ENCODE assay signal across 26 cellular contexts in genomic region chr1:111643696-111644095, GRCh38.
"Had no signal": no experiment of that assay in that cellular context is flagged by ENCODE, and none has a peak within 500 bp of the region (broad histone marks: within the 10 kb centered on the region; RNA-seq: fewer than 3 reads in every experiment).

No MANE protein-coding gene starts in this region.

- H3K9me3 ChIP-seq: breast epithelium, esophagus muscularis mucosa, right atrium auricular region, suprapubic skin, tibial artery, upper lobe of right lung had no signal

- H3K27ac ChIP-seq: breast epithelium, esophagus muscularis mucosa, foreskin keratinocyte, heart left ventricle, neural progenitor cell, right atrium auricular region, suprapubic skin, tibial artery, upper lobe of right lung had no signal

- H3K9ac ChIP-seq: neural progenitor cell had no signal

- FAIRE-seq: kidney had no signal

- H3K4me3 Mint-ChIP-seq: activated CD4-positive, alpha-beta memory T cell treated with anti-CD3 and anti-CD28 coated beads for 36 hours; activated CD4-positive, alpha-beta T cell treated with anti-CD3 and anti-CD28 coated beads, Interleukin-2, amount 10 ng/mL, durations not matched to agents 24 days and 14 days; activated naive CD4-positive, alpha-beta T cell treated with anti-CD3 and anti-CD28 coated beads, Interleukin-2, amount 10 ng/mL, durations not matched to agents 7 days and 5 days; activated T-cell treated with anti-CD3 and anti-CD28 coated beads, Interleukin-2, amount 50 U/mL, for 72 hours; dendritic cell treated with granulocyte-macrophage colony-stimulating factor and Interleukin-4, amounts not matched to agents 40 ng/mL and 50 ng/mL, for 4 days; immature natural killer cell; mesothelial cell of epicardium; neural progenitor cell; T-cell had no signal

- H2AFZ ChIP-seq: neural progenitor cell had no signal

- H3K27ac Mint-ChIP-seq: activated CD4-positive, alpha-beta memory T cell treated with anti-CD3 and anti-CD28 coated beads for 36 hours; activated CD4-positive, alpha-beta T cell treated with anti-CD3 and anti-CD28 coated beads, Interleukin-2, amount 10 ng/mL, durations not matched to agents 24 days and 14 days; activated naive CD4-positive, alpha-beta T cell treated with anti-CD3 and anti-CD28 coated beads, Interleukin-2, amount 10 ng/mL, durations not matched to agents 7 days and 5 days; dendritic cell treated with granulocyte-macrophage colony-stimulating factor and Interleukin-4, amounts not matched to agents 40 ng/mL and 50 ng/mL, for 4 days; mesothelial cell of epicardium; neural progenitor cell had no signal

- H3K4me3 ChIP-seq: breast epithelium, esophagus muscularis mucosa, heart left ventricle, neural progenitor cell, right atrium auricular region, suprapubic skin, tibial artery, upper lobe of right lung had no signal

- H3K36me3 ChIP-seq: breast epithelium, neural progenitor cell, suprapubic skin, tibial artery, upper lobe of right lung had no signal

- H3K27me3 Mint-ChIP-seq: activated CD4-positive, alpha-beta memory T cell treated with anti-CD3 and anti-CD28 coated beads for 36 hours; activated CD4-positive, alpha-beta T cell treated with anti-CD3 and anti-CD28 coated beads, Interleukin-2, amount 10 ng/mL, durations not matched to agents 24 days and 14 days; activated naive CD4-positive, alpha-beta T cell treated with anti-CD3 and anti-CD28 coated beads, Interleukin-2, amount 10 ng/mL, durations not matched to agents 7 days and 5 days; dendritic cell treated with granulocyte-macrophage colony-stimulating factor and Interleukin-4, amounts not matched to agents 40 ng/mL and 50 ng/mL, for 4 days; naive thymus-derived CD4-positive, alpha-beta T cell; T-cell had no signal

- ATAC-seq: activated T-cell treated with anti-CD3 and anti-CD28 coated beads, Interleukin-2, amount 50 U/mL, for 72 hours; foreskin keratinocyte; heart left ventricle; left colon; naive thymus-derived CD4-positive, alpha-beta T cell; T-cell; upper lobe of right lung had no signal

- DNase-seq: activated CD4-positive, alpha-beta memory T cell treated with anti-CD3 and anti-CD28 coated beads for 36 hours; activated CD4-positive, alpha-beta T cell treated with anti-CD3 and anti-CD28 coated beads, Interleukin-2, amount 10 ng/mL, durations not matched to agents 24 days and 14 days; activated effector memory CD4-positive, alpha-beta T cell treated with anti-CD3 and anti-CD28 coated beads, Interleukin-2, amount 50 U/mL, for 16 hours; activated naive CD4-positive, alpha-beta T cell treated with anti-CD3 and anti-CD28 coated beads, Interleukin-2, amount 10 ng/mL, durations not matched to agents 7 days and 5 days; activated T-cell treated with anti-CD3 and anti-CD28 coated beads, Interleukin-2, amount 50 U/mL, for 72 hours; central memory CD4-positive, alpha-beta T cell; foreskin keratinocyte; heart left ventricle; hypothalamus; immature natural killer cell; kidney; left colon; naive thymus-derived CD4-positive, alpha-beta T cell; stimulated activated CD4-positive, alpha-beta T cell treated with anti-CD3 and anti-CD28 coated beads, Interleukin-15, amount 100 ng/mL, for 24 hours; stimulated activated CD4-positive, alpha-beta T cell treated with anti-CD3 and anti-CD28 coated beads, Interleukin-2, amount 100 ng/mL, for 24 hours; stimulated activated naive CD4-positive, alpha-beta T cell; T-cell; tibial artery; upper lobe of right lung had no signal

- H3K4me2 ChIP-seq: neural progenitor cell had no signal

- H3K9me3 Mint-ChIP-seq: activated CD4-positive, alpha-beta memory T cell treated with anti-CD3 and anti-CD28 coated beads for 36 hours; activated CD4-positive, alpha-beta T cell treated with anti-CD3 and anti-CD28 coated beads, Interleukin-2, amount 10 ng/mL, durations not matched to agents 24 days and 14 days; activated T-cell treated with anti-CD3 and anti-CD28 coated beads, Interleukin-2, amount 50 U/mL, for 72 hours; dendritic cell treated with granulocyte-macrophage colony-stimulating factor and Interleukin-4, amounts not matched to agents 40 ng/mL and 50 ng/mL, for 4 days; immature natural killer cell had no signal

- H3K4me1 ChIP-seq: breast epithelium, foreskin keratinocyte had no signal

- H3K27me3 ChIP-seq: breast epithelium, esophagus muscularis mucosa, foreskin keratinocyte, heart left ventricle, neural progenitor cell, right atrium auricular region, suprapubic skin, tibial artery, upper lobe of right lung had no signal

- H3K4me1 Mint-ChIP-seq: mesothelial cell of epicardium, neural progenitor cell had no signal
